8 cellular contexts compared by ENCODE assay signal in genomic region chr11:36622431-36623136, GRCh38. TPM values are rescaled to one million over a fixed set of nuclear protein-coding genes. Genes with fewer than 3 reads are reported as not detected.
DNase-seq lines count a peak whose midpoint lies in the region; ATAC-seq and TF ChIP-seq lines count a peak whose summit lies in the region.

No MANE protein-coding gene starts in this region.

- H3K4me3 ChIP-seq in AG04450 (ENCODE audit: low read depth, low read length) (no peak overlapping the region), left ventricle myocardium inferior (no peak overlapping the region), Peyer's patch (no peak overlapping the region)

- H3K27me3 ChIP-seq in AG04450 (ENCODE audit: control insufficient read depth, insufficient read depth, low read length): no peaks in the 10 kb centered on the region
- H3K27me3 ChIP-seq in left ventricle myocardium inferior (ENCODE audit: low read depth): no peaks in the 10 kb centered on the region
- no peaks in the 10 kb centered on the region for H3K27me3 ChIP-seq in Peyer's patch

- intact Hi-C loops in left ventricle myocardium inferior (cut with micrococcal nuclease): loop anchor here (5.0 kb wide), 1 partner anchor 50 kb away; no protein-coding TSS in a partner anchor

- CTCF ChIA-PET in AG04450 (lab: Charles Lee): interaction anchor here (1.0 to 2.5 kb wide), 5 partner anchors 12 to 125 kb away, joined by 4 to 23 read pairs (median 4); no protein-coding TSS in a partner anchor

- H3K27ac ChIP-seq in AG04450 (ENCODE audit: low read depth, low read length): no peak overlapping the region
- no peak overlapping the region for H3K27ac ChIP-seq in left ventricle myocardium inferior (replicated peaks)
- no peak overlapping the region for H3K27ac ChIP-seq in Peyer's patch

- DNase-seq in AG04450 (ENCODE audit: low read depth, low spot score) (peak; percentile 0), left ventricle myocardium inferior (no peak), SKM-1 treated with dmso at 0.1 percent for 144 hours (lab: John Stamatoyannopoulos, UW; ENCODE audit: unreplicated experiment) (no peak), hepatic stellate cell (ENCODE audit: low spot score) (no peak), Peyer's patch (no peak)

- TF ChIP-seq CTCF in AG04450 (IDR thresholded peaks at IDR 0.05; ENCODE audit: low read depth, low read length) (peak; percentile 60), left ventricle myocardium inferior (IDR thresholded peaks at IDR 0.05; ENCODE audit: borderline replicate concordance) (peak; percentile 66), Peyer's patch (IDR thresholded peaks at IDR 0.05) (peak in 3 of 6 experiments; percentile 49 to 58 (median 51))

- peaks cover 19% of the 10 kb centered on the region for H3K4me1 ChIP-seq in left ventricle myocardium inferior
- no peaks in the 10 kb centered on the region for H3K4me1 ChIP-seq in Peyer's patch

- no peak for TF ChIP-seq POLR2A in Peyer's patch (IDR thresholded peaks at IDR 0.05)

- H3K9me3 ChIP-seq in AG04450 (ENCODE audit: control insufficient read depth, insufficient read depth, low read length) (no peaks in the 10 kb centered on the region), left ventricle myocardium inferior (replicated peaks) (no peaks in the 10 kb centered on the region), Peyer's patch (no peaks in the 10 kb centered on the region)

- H3K36me3 ChIP-seq in left ventricle myocardium inferior: no peaks in the 10 kb centered on the region
- H3K36me3 ChIP-seq in Peyer's patch: no peaks in the 10 kb centered on the region

- POLR2A ChIA-PET in AG04450 (lab: Yijun Ruan, JAX): no interaction called here

- ATAC-seq in GM18499 (IDR thresholded peaks at IDR 0.05; ENCODE audit: insufficient read depth, unreplicated experiment) (peak; percentile 74), HG03520 (IDR thresholded peaks at IDR 0.05; ENCODE audit: unreplicated experiment) (peak; percentile 60), SK-N-SH treated with all-trans-retinoic acid at 6 μM for 48 hours (peak; percentile 98)

TF ChIP-seq in SK-N-SH treated with all-trans-retinoic acid at 6 μM for 48 hours, 23 proteins besides CTCF, POLR2A, EP300 and RAD21:
- no peak for TF ChIP-seq SNAI2 (CRISPR knock-in tag; IDR thresholded peaks at IDR 0.05)
- TF ChIP-seq, protein P1, sequence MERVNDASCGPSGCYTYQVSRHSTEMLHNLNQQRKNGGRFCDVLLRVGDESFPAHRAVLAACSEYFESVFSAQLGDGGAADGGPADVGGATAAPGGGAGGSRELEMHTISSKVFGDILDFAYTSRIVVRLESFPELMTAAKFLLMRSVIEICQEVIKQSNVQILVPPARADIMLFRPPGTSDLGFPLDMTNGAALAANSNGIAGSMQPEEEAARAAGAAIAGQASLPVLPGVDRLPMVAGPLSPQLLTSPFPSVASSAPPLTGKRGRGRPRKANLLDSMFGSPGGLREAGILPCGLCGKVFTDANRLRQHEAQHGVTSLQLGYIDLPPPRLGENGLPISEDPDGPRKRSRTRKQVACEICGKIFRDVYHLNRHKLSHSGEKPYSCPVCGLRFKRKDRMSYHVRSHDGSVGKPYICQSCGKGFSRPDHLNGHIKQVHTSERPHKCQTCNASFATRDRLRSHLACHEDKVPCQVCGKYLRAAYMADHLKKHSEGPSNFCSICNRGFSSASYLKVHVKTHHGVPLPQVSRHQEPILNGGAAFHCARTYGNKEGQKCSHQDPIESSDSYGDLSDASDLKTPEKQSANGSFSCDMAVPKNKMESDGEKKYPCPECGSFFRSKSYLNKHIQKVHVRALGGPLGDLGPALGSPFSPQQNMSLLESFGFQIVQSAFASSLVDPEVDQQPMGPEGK (CRISPR knock-in tag; IDR thresholded peaks at IDR 0.05; ENCODE audit: borderline replicate concordance): no peak
- TF ChIP-seq ZFP30 (CRISPR knock-in tag; IDR thresholded peaks at IDR 0.05): no peak
- TF ChIP-seq ZNF70 (CRISPR knock-in tag; IDR thresholded peaks at IDR 0.05): no peak
- no peak for TF ChIP-seq OSR1 (CRISPR knock-in tag; IDR thresholded peaks at IDR 0.05)
- no peak for TF ChIP-seq CSRNP3 (CRISPR knock-in tag; IDR thresholded peaks at IDR 0.05)
- TF ChIP-seq ISL1 (CRISPR knock-in tag; IDR thresholded peaks at IDR 0.05): no peak
- no peak for TF ChIP-seq ZNF565 (CRISPR knock-in tag; conservative IDR thresholded peaks at IDR 0.05; ENCODE audit: low read depth)

RNA-seq across cellular contexts. Expression of gene RAG2, which starts 24.5 kb away (rescaled TPM):
- not detected in 2 replicates for polyA plus RNA-seq in AG04450 (2011; rRNA removed)
- polyA minus RNA-seq in AG04450 (2011; rRNA and poly(A)+ RNA removed): 0.09 TPM in 1 of 2 replicates, not detected in the other
- total RNA-seq in left ventricle myocardium inferior (not detected), Peyer's patch (not detected)

RNA-seq across cellular contexts. Expression of gene IFTAP, which starts 28.3 kb away (rescaled TPM):
- 40.6 and 56.2 TPM in 2 replicates for polyA plus RNA-seq in AG04450 (2011; rRNA removed)
- polyA minus RNA-seq in AG04450 (2011; rRNA and poly(A)+ RNA removed): 5.2 and 9.0 TPM in 2 replicates
- 50.1 TPM for total RNA-seq in left ventricle myocardium inferior
- total RNA-seq in Peyer's patch: 10 to 100 TPM in 2 of 4 donors, 1 to 10 TPM in 2; 1.5 to 14.9 (median 8.6) TPM

RNA-seq across cellular contexts. Expression of gene RAG1, which starts 54.8 kb away (rescaled TPM):
- polyA plus RNA-seq in AG04450 (2011; rRNA removed): 0.33 and 0.52 TPM in 2 replicates
- 0.17 and 0.41 TPM in 2 replicates for polyA minus RNA-seq in AG04450 (2011; rRNA and poly(A)+ RNA removed)
- 1.6 TPM for total RNA-seq in left ventricle myocardium inferior
- total RNA-seq in Peyer's patch: 1 to 10 TPM; 1.9 to 5.0 (median 3.1) TPM
